ENCODE assay signal across 8 cellular contexts in genomic region chr5:176538505-176538806, GRCh38. TPM values are rescaled to one million over a fixed set of nuclear protein-coding genes. Genes with fewer than 3 reads are reported as not detected.
DNase-seq lines count a peak whose midpoint lies in the region; ATAC-seq, FAIRE-seq and TF ChIP-seq lines count a peak whose summit lies in the region.

No MANE protein-coding gene starts in this region.

- peaks cover 43% of the 10 kb centered on the region for H3K4me1 ChIP-seq in HUES48 (ENCODE audit: control insufficient read depth, insufficient read depth, low read length)
- H3K4me1 ChIP-seq in astrocyte (ENCODE audit: insufficient read depth, low read length): peaks cover 42% of the 10 kb centered on the region

- no peak overlapping the region for H2AFZ ChIP-seq in astrocyte (ENCODE audit: low read depth, low read length)

- H3K4me2 ChIP-seq in astrocyte (ENCODE audit: low read length): peak overlapping the region; percentile 91

- peaks cover 31% of the 10 kb centered on the region for H3K79me2 ChIP-seq in astrocyte (ENCODE audit: insufficient read depth, low read length)

- FAIRE-seq in astrocyte (lab: Jason Lieb, UNC): no peak

- peaks cover 27% of the 10 kb centered on the region for H4K20me1 ChIP-seq in astrocyte (ENCODE audit: insufficient read depth, low read length)

- peak overlapping the region; percentile 33; the same call in 1 of the 2 replicates for H3K9ac ChIP-seq in HUES48 (ENCODE audit: low read depth, low read length)
- H3K9ac ChIP-seq in astrocyte (ENCODE audit: low read length): peak overlapping the region; percentile 44

- peak overlapping the region; percentile 84 for H3K27ac ChIP-seq in 22Rv1
- H3K27ac ChIP-seq in HUES48 (ENCODE audit: low read depth, low read length): peak overlapping the region; percentile 100
- no peak overlapping the region for H3K27ac ChIP-seq in astrocyte (ENCODE audit: low read depth, low read length)

- H3K4me3 Mint-ChIP-seq in astrocyte (ENCODE audit: unreplicated experiment): peak overlapping the region; percentile 96
- H3K4me3 Mint-ChIP-seq in mesothelial cell of epicardium: peak overlapping the region; percentile 98

- TF ChIP-seq CTCF in 22Rv1 (IDR thresholded peaks at IDR 0.05) (no peak), astrocyte (IDR thresholded peaks at IDR 0.05; ENCODE audit: insufficient read depth, low read depth, low read length) (no peak), mesothelial cell of epicardium (IDR thresholded peaks at IDR 0.05; ENCODE audit: unreplicated experiment) (no peak)

- no peak for ATAC-seq in GM18873 (IDR thresholded peaks at IDR 0.05; ENCODE audit: low FRiP score, unreplicated experiment)

- H3K9me3 Mint-ChIP-seq in astrocyte (ENCODE audit: unreplicated experiment) (no peaks in the 10 kb centered on the region), mesothelial cell of epicardium (no peaks in the 10 kb centered on the region)

- H3K4me3 ChIP-seq in HUES48 (ENCODE audit: low read depth, low read length) (peak overlapping the region; percentile 97), astrocyte (ENCODE audit: insufficient read depth, low read depth, low read length) (no peak overlapping the region)

- H3K36me3 ChIP-seq in HUES48 (ENCODE audit: control insufficient read depth, insufficient read depth, low read length): peaks cover 20% of the 10 kb centered on the region
- H3K36me3 ChIP-seq in astrocyte (ENCODE audit: insufficient read depth, low read length): no peaks in the 10 kb centered on the region

- no peak for DNase-seq in astrocyte (ENCODE audit: low read depth)
- DNase-seq in mesothelial cell of epicardium (ENCODE audit: low spot score in 2 of 2, unreplicated experiment in 2 of 2): no peak
- no peak for DNase-seq in NCI-H774 (lab: John Stamatoyannopoulos, UW)
- no peak for DNase-seq in stimulated activated CD4-positive, alpha-beta T cell treated with anti-CD3 and anti-CD28 coated beads, Interleukin-2, amount 100 ng/mL, for 24 hours
- DNase-seq in hepatic stellate cell (ENCODE audit: low spot score): no peak

- H3K27me3 ChIP-seq in HUES48 (ENCODE audit: control insufficient read depth, insufficient read depth, low read length) (no peaks in the 10 kb centered on the region), astrocyte (ENCODE audit: insufficient read depth, low read length) (no peaks in the 10 kb centered on the region)

- H3K9me3 ChIP-seq in HUES48 (ENCODE audit: control insufficient read depth, insufficient read depth, low read length) (no peaks in the 10 kb centered on the region), astrocyte (ENCODE audit: insufficient read depth, low read depth, low read length) (no peaks in the 10 kb centered on the region)

- H3K4me1 Mint-ChIP-seq in astrocyte (ENCODE audit: low read depth, unreplicated experiment) (peaks cover 30% of the 10 kb centered on the region), mesothelial cell of epicardium (peaks cover 53% of the 10 kb centered on the region)

- peaks cover 5% of the 10 kb centered on the region for H3K36me3 Mint-ChIP-seq in astrocyte (ENCODE audit: low read depth, unreplicated experiment)
- peaks cover 2% of the 10 kb centered on the region for H3K36me3 Mint-ChIP-seq in mesothelial cell of epicardium

- no peaks in the 10 kb centered on the region for H3K27me3 Mint-ChIP-seq in astrocyte (ENCODE audit: low read depth, unreplicated experiment)
- no peaks in the 10 kb centered on the region for H3K27me3 Mint-ChIP-seq in mesothelial cell of epicardium (ENCODE audit: low read depth)

- H3K27ac Mint-ChIP-seq in astrocyte (ENCODE audit: unreplicated experiment) (no peak overlapping the region), mesothelial cell of epicardium (peak overlapping the region; percentile 100)

RNA-seq across cellular contexts. Expression of gene RNF44, which starts 1.3 kb away (rescaled TPM):
- total RNA-seq in astrocyte (47.8 and 59.8 TPM in 2 replicates), mesothelial cell of epicardium (161 to 169 TPM (median 169 TPM) in 3 replicates)

RNA-seq across cellular contexts. Expression of gene CDHR2, which starts 10.7 kb away (rescaled TPM):
- total RNA-seq in astrocyte (0.43 and 0.50 TPM in 2 replicates), mesothelial cell of epicardium (0.45 to 1.1 TPM (median 0.50 TPM) in 3 replicates)
